1 cellular context compared by ENCODE assay signal in genomic region chr15:89768071-89768500, GRCh38.
A peak's percentile ranks its signal among the peaks of the same experiment; 100 is the strongest.
TF ChIP-seq lines count a peak whose summit lies in the region.

No MANE protein-coding gene starts in this region.

TF ChIP-seq in HepG2, 621 proteins besides CTCF, POLR2A, EP300 and RAD21:
- TF ChIP-seq ZNF263 (CRISPR knock-in tag; IDR thresholded peaks at IDR 0.05) = peak; percentile 60; the same call in 1 of the 2 replicates
- TF ChIP-seq ZNF558 (CRISPR knock-in tag; IDR thresholded peaks at IDR 0.05; ENCODE audit: borderline replicate concordance) = no peak
- TF ChIP-seq BHLHE40 (IDR thresholded peaks at IDR 0.05; ENCODE audit: low read length) = 0 out of 2 replicates have a peak, but pooled peaks have one; percentile 25
- TF ChIP-seq ZEB1 (IDR thresholded peaks at IDR 0.05; ENCODE audit: insufficient replicate concordance, low read depth) = no peak
- TF ChIP-seq ZNF382 (CRISPR knock-in tag; IDR thresholded peaks at IDR 0.05; ENCODE audit: borderline replicate concordance) = no peak
